Comparison of ENCODE assay signal across 9 cellular contexts in genomic region chr9:108444400-108445358, GRCh38.
DNase-seq lines count a peak whose midpoint lies in the region; ATAC-seq, FAIRE-seq and TF ChIP-seq lines count a peak whose summit lies in the region.
"Had no signal": no experiment of that assay in that cellular context is flagged by ENCODE, and none has a peak within 500 bp of the region (broad histone marks: within the 10 kb centered on the region; RNA-seq: fewer than 3 reads in every experiment).

No MANE protein-coding gene starts in this region.

- TF ChIP-seq RAD21 in HepG2 (CRISPR knock-in tag; IDR thresholded peaks at IDR 0.05) = no peak

- in situ Hi-C loops in HepG2 (cut with HindIII; ENCODE audit: extremely low pct_ligation_motif_present, low pct_unique_long_range_greater_than_20kb) = loop anchor here (25.0 kb wide), 1 partner anchor 318 kb away; no protein-coding TSS in a partner anchor

- H3K9me3 ChIP-seq in HepG2 (ENCODE audit: low read length) = no peaks in the 10 kb centered on the region
- H3K9me3 ChIP-seq in right lobe of liver = no peaks in the 10 kb centered on the region

- ATAC-seq in HepG2 (no peak), right lobe of liver (no peak), HG03159 (IDR thresholded peaks at IDR 0.05; ENCODE audit: unreplicated experiment) (no peak), HG02678 (IDR thresholded peaks at IDR 0.05; ENCODE audit: unreplicated experiment) (no peak), HG03521 (IDR thresholded peaks at IDR 0.05; ENCODE audit: unreplicated experiment) (no peak)

- no peaks in the 10 kb centered on the region for H3K79me2 ChIP-seq in HepG2 (ENCODE audit: insufficient read depth, low read length)

- intact Hi-C loops in HepG2 (cut with micrococcal nuclease; ENCODE audit: unreplicated experiment) = loop anchor here (2.0 to 5.0 kb wide), 2 partner anchors 22 to 333 kb away; no protein-coding TSS in a partner anchor
- intact Hi-C loops in right lobe of liver (cut with DNase I) = no loop called here

- peak overlapping the region; percentile 64 for H3K9ac ChIP-seq in HepG2 (ENCODE audit: insufficient read depth, low read depth, low read length)

- WGBS in HepG2 (ENCODE audit: low lambda C conversion rate) = 31% methylated on average over 3 of the region's 5 CpGs
- WGBS in right lobe of liver (ENCODE audit: insufficient coverage, low coverage, low lambda C conversion rate, missing lambda C conversion rate) = 42% methylated on average over 3 of the region's 5 CpGs

- no peaks in the 10 kb centered on the region for H4K20me1 ChIP-seq in HepG2 (ENCODE audit: insufficient read depth, low read length)

- TF ChIP-seq EP300 in HepG2 (IDR thresholded peaks at IDR 0.05; ENCODE audit: low read depth in 2 of 2, low read length in 2 of 2) (no peak; a peak in 1 of 4 replicates), HepG2 (CRISPR knock-in tag; IDR thresholded peaks at IDR 0.05; ENCODE audit: borderline replicate concordance) (no peak; the same call in 1 of the 2 replicates)

- peak overlapping the region; percentile 41 for H3K4me2 ChIP-seq in HepG2 (ENCODE audit: low read depth, low read length)

- H2AFZ ChIP-seq in HepG2 (ENCODE audit: low read length) = no peak overlapping the region

- TF ChIP-seq POLR2A in HepG2 (IDR thresholded peaks at IDR 0.05; ENCODE audit: insufficient read depth in 1 of 2, low read depth in 2 of 2, low read length in 2 of 2) (no peak), right lobe of liver (IDR thresholded peaks at IDR 0.05) (no peak)

- TSS peak; percentile 44 for BruUV-seq in HepG2 (replicated peaks; lab: Mats Ljungman, UMichigan)

- H3K27ac ChIP-seq in HepG2 (ENCODE audit: extremely low read length, insufficient read depth, low read length) (peak overlapping the region; percentile 82), right lobe of liver (no peak overlapping the region)

- DNase-seq in HepG2 (ENCODE audit: low spot score) (peak; percentile 72), right lobe of liver (no peak), kidney epithelial cell (ENCODE audit: low read depth) (peak; percentile 43)
- DNase-seq in stimulated activated CD4-positive, alpha-beta T cell treated with anti-CD3 and anti-CD28 coated beads, Interleukin-12 subunit alpha, Interleukin-12 subunit beta, amount 100 ng/mL, for 4 hours = no peak
- DNase-seq: naive B cell had no signal

- POLR2A ChIA-PET in HepG2 (lab: Yijun Ruan, JAX) = interaction anchor here (0.8 to 2.3 kb wide), 3 partner anchors 21 to 330 kb away, joined by 3 to 11 read pairs (median 3); no protein-coding TSS in a partner anchor

- H3K4me1 ChIP-seq in HepG2 (ENCODE audit: insufficient read depth, low read length) = peaks cover 66% of the 10 kb centered on the region
- no peaks in the 10 kb centered on the region for H3K4me1 ChIP-seq in right lobe of liver

- H3K4me3 ChIP-seq in HepG2 (replicated peaks in 1 of 3; ENCODE audit: insufficient read depth in 1 of 3, low read depth in 2 of 3, low read length in 3 of 3) = peak overlapping the region in 1 of 3 experiments; percentile 7; a peak in 1 of 6 replicates
- H3K4me3 ChIP-seq in right lobe of liver = no peak overlapping the region
- H3K4me3 ChIP-seq in WI38 (ENCODE audit: low read depth, low read length) = peak overlapping the region; percentile 69
- H3K4me3 ChIP-seq in kidney epithelial cell (ENCODE audit: low read depth, low read length) = no peak overlapping the region

- H3K27me3 ChIP-seq in HepG2 (ENCODE audit: control insufficient read depth in 1 of 2, insufficient read depth in 2 of 2, low read length in 2 of 2) (no peaks in the 10 kb centered on the region), right lobe of liver (no peaks in the 10 kb centered on the region), kidney epithelial cell (ENCODE audit: control insufficient read depth, insufficient read depth, low read length) (no peaks in the 10 kb centered on the region)

- TF ChIP-seq CTCF in HepG2 (CRISPR knock-in tag; IDR thresholded peaks at IDR 0.05) = peak; percentile 21; the same call in 1 of the 2 replicates
- TF ChIP-seq CTCF in right lobe of liver (IDR thresholded peaks at IDR 0.05) = no peak
- TF ChIP-seq CTCF in WI38 (IDR thresholded peaks at IDR 0.05; ENCODE audit: low read depth, low read length) = no peak
- TF ChIP-seq CTCF in kidney epithelial cell (IDR thresholded peaks at IDR 0.05; ENCODE audit: insufficient read depth, low read length, poor library complexity, severe bottlenecking) = no peak

- CTCF ChIA-PET in HepG2 (lab: Yijun Ruan, JAX; ENCODE audit: low intra/inter-chr PET ratio, low total read pairs) = no interaction called here

- no peak for FAIRE-seq in HepG2 (lab: Jason Lieb, UNC)

- H3K36me3 ChIP-seq in HepG2 (replicated peaks in 1 of 2; ENCODE audit: control insufficient read depth in 1 of 2, insufficient read depth in 2 of 2, low read length in 2 of 2) = no peaks in the 10 kb centered on the region
- no peaks in the 10 kb centered on the region for H3K36me3 ChIP-seq in right lobe of liver
- H3K36me3 ChIP-seq in kidney epithelial cell (ENCODE audit: control insufficient read depth, insufficient read depth, low read length) = no peaks in the 10 kb centered on the region

TF ChIP-seq in HepG2, 621 proteins besides CTCF, POLR2A, EP300 and RAD21 (continues in another document):
- peak; percentile 88 for TF ChIP-seq FOSL2 (CRISPR knock-in tag; IDR thresholded peaks at IDR 0.05)
- TF ChIP-seq MED1 (CRISPR knock-in tag; IDR thresholded peaks at IDR 0.05) = 0 out of 2 replicates have a peak, but pooled peaks have one; percentile 24
- peak; percentile 38 for TF ChIP-seq ZNF687 (CRISPR knock-in tag; IDR thresholded peaks at IDR 0.05)
- peak; percentile 21 for TF ChIP-seq XRCC5 (optimal IDR thresholded peaks at IDR 0.05; ENCODE audit: low read length)
- TF ChIP-seq SOX13 (IDR thresholded peaks at IDR 0.05) = no peak
- TF ChIP-seq SOX13 (CRISPR knock-in tag; conservative IDR thresholded peaks at IDR 0.05 in 1 of 2, IDR thresholded peaks at IDR 0.05 in 1 of 2) = peak in 1 of 2 experiments; percentile 54; a peak in 1 of 4 replicates
- 0 out of 2 replicates have a peak, but pooled peaks have one; percentile 61 for TF ChIP-seq PRDM10 (CRISPR knock-in tag; IDR thresholded peaks at IDR 0.05; ENCODE audit: low read depth)

Comparison
In these comparisons a context has a peak if more than half of its experiments do, and no peak if none do; other contexts are left out.
1. DNase-seq: peak in HepG2 (single experiment) and kidney epithelial cell (single experiment); none in right lobe of liver (0 of 3) and stimulated activated CD4-positive, alpha-beta T cell treated with anti-CD3 and anti-CD28 coated beads, Interleukin-12 subunit alpha, Interleukin-12 subunit beta, amount 100 ng/mL, for 4 hours (single experiment).